15 cellular contexts compared by ENCODE assay signal in genomic region chr10:24277277-24277676, GRCh38.
DNase-seq lines count a peak whose midpoint lies in the region; ATAC-seq and TF ChIP-seq lines count a peak whose summit lies in the region.
"Had no signal": no experiment of that assay in that cellular context is flagged by ENCODE, and none has a peak within 500 bp of the region (broad histone marks: within the 10 kb centered on the region; RNA-seq: fewer than 3 reads in every experiment).

No MANE protein-coding gene starts in this region.

- H3K56ac ChIP-seq in H9 (ENCODE audit: insufficient read length, low read depth, low read length), result no peak overlapping the region

- H2BK15ac ChIP-seq in H9 (ENCODE audit: low read depth, low read length), result no peak overlapping the region

- no peak overlapping the region for H2BK120ac ChIP-seq in H9 (ENCODE audit: low read depth, low read length, poor library complexity, severe bottlenecking)
- peak overlapping the region; percentile 36 for H2BK120ac ChIP-seq in trophoblast cell (ENCODE audit: insufficient read depth, low read length, poor library complexity)

- no peak overlapping the region for H3K14ac ChIP-seq in H9 (ENCODE audit: insufficient read depth, low read length)
- H3K14ac ChIP-seq in trophoblast cell (ENCODE audit: low read length), result peak overlapping the region; percentile 53

- H3K79me2 ChIP-seq in H9 (ENCODE audit: insufficient read depth, low read length) (no peaks in the 10 kb centered on the region), trophoblast cell (ENCODE audit: control insufficient read depth, insufficient read depth, low read length, poor library complexity) (peaks cover 7% of the 10 kb centered on the region)

- no peak overlapping the region for H3T11ph ChIP-seq in H9 (ENCODE audit: low read length)

- H4K12ac ChIP-seq in trophoblast cell (ENCODE audit: low read depth, low read length), result no peak overlapping the region

- H3K4me3 ChIP-seq in adrenal gland (no peak overlapping the region), trophoblast cell (ENCODE audit: low read depth, low read length) (no peak overlapping the region), thyroid gland (replicated peaks in 1 of 3) (no peak overlapping the region), body of pancreas (no peak overlapping the region)
- H3K4me3 ChIP-seq: K562 had no signal

- H3K18ac ChIP-seq in H9 (ENCODE audit: insufficient read length, low read depth, low read length) (no peak overlapping the region), trophoblast cell (ENCODE audit: low read length) (peak overlapping the region; percentile 25)

- no peak overlapping the region for H3K27ac ChIP-seq in H9 (ENCODE audit: insufficient read length, low read depth, low read length)
- H3K27ac ChIP-seq in adrenal gland, result peak overlapping the region; percentile 61 to 92 (median 86)
- H3K27ac ChIP-seq in trophoblast cell (ENCODE audit: low read depth, low read length), result peak overlapping the region; percentile 20
- H3K27ac ChIP-seq in thyroid gland, result peak overlapping the region; percentile 37 to 72 (median 68)
- no peak overlapping the region for H3K27ac ChIP-seq in body of pancreas

- DNase-seq in H9, result no peak
- no peak for DNase-seq in adrenal gland
- DNase-seq in trophoblast cell, result no peak
- no peak for DNase-seq in thyroid gland
- DNase-seq in NCI-H345 treated with DMSO at 0.1 percent for 48 hours (lab: John Stamatoyannopoulos, UW; ENCODE audit: unreplicated experiment), result no peak
- no peak for DNase-seq in stimulated activated naive CD4-positive, alpha-beta T cell (lab: John Stamatoyannopoulos, UW)
- DNase-seq in body of pancreas, result no peak
- DNase-seq: COR-L47, DMS153, MV-4-11, NCI-H1930, NCI-H446, NCI-H748 treated with DMSO at 0.1 percent for 48 hours, OCI-M1 had no signal

- H4K8ac ChIP-seq in H9 (replicated peaks; ENCODE audit: insufficient read length, low read depth, low read length), result no peak overlapping the region
- peak overlapping the region; percentile 53 for H4K8ac ChIP-seq in trophoblast cell (ENCODE audit: low read depth, low read length)

- H3K27me3 ChIP-seq in H9 (ENCODE audit: insufficient read depth, low read length) (no peaks in the 10 kb centered on the region), adrenal gland (no peaks in the 10 kb centered on the region), trophoblast cell (ENCODE audit: insufficient read depth, low read length) (no peaks in the 10 kb centered on the region), thyroid gland (no peaks in the 10 kb centered on the region), body of pancreas (no peaks in the 10 kb centered on the region)

- H2BK12ac ChIP-seq in H9 (ENCODE audit: insufficient read length, low read depth, low read length), result no peak overlapping the region
- peak overlapping the region; percentile 37 for H2BK12ac ChIP-seq in trophoblast cell (ENCODE audit: low read length)

- ATAC-seq in body of pancreas, result no peak
- ATAC-seq: K562 had no signal

- H4K20me1 ChIP-seq in H9 (ENCODE audit: control insufficient read depth, insufficient read depth, insufficient read length), result no peaks in the 10 kb centered on the region

- H3K9ac ChIP-seq in H9 (ENCODE audit: extremely low read depth, insufficient read length, low read length), result no peak overlapping the region
- peak overlapping the region; percentile 23 for H3K9ac ChIP-seq in trophoblast cell (ENCODE audit: low read length)

- H3K27ac Mint-ChIP-seq in H9, result peak overlapping the region in 2 of 3 experiments; percentile 52 to 62; a peak in 3 of 7 replicates

- H2AK5ac ChIP-seq in H9 (ENCODE audit: insufficient read length, low read length) (no peak overlapping the region), trophoblast cell (ENCODE audit: low read length) (no peak overlapping the region)

- H4K5ac ChIP-seq in H9 (ENCODE audit: insufficient read length, low read depth, low read length), result no peak overlapping the region

- H3K23me2 ChIP-seq in H9 (ENCODE audit: insufficient read length, low read depth, low read length, poor library complexity, severe bottlenecking), result no peaks in the 10 kb centered on the region

- H3K36me3 Mint-ChIP-seq in H9 (ENCODE audit: insufficient read depth in 1 of 3, low read depth in 3 of 3), result peaks cover 8 to 15% (median 9%) of the 10 kb centered on the region in 3 experiments

- H2AFZ ChIP-seq in H9 (ENCODE audit: low read length), result no peak overlapping the region
- no peak overlapping the region for H2AFZ ChIP-seq in trophoblast cell (ENCODE audit: insufficient read depth, low read length, poor library complexity)

- peaks cover 3 to 5% of the 10 kb centered on the region in 2 experiments for H3K4me1 Mint-ChIP-seq in H9

- TF ChIP-seq CTCF in H9 (conservative IDR thresholded peaks at IDR 0.05), result no peak
- no peak for TF ChIP-seq CTCF in adrenal gland (IDR thresholded peaks at IDR 0.05)
- no peak for TF ChIP-seq CTCF in thyroid gland (IDR thresholded peaks at IDR 0.05)
- TF ChIP-seq CTCF in body of pancreas (IDR thresholded peaks at IDR 0.05), result no peak

- H3K4ac ChIP-seq in H9 (ENCODE audit: low read depth, low read length) (no peak overlapping the region), trophoblast cell (ENCODE audit: low read depth, low read length) (peak overlapping the region; percentile 92)

- no peak overlapping the region for H2BK5ac ChIP-seq in H9 (ENCODE audit: insufficient read length, low read length)
- H2BK5ac ChIP-seq in trophoblast cell (ENCODE audit: low read depth, low read length, poor library complexity), result peak overlapping the region; percentile 77

- H3K4me3 Mint-ChIP-seq in H9, result no peak overlapping the region

- no peaks in the 10 kb centered on the region for H3K36me3 ChIP-seq in adrenal gland (replicated peaks in 1 of 2)
- peaks cover 8 to 11% of the 10 kb centered on the region in 2 experiments for H3K36me3 ChIP-seq in trophoblast cell (ENCODE audit: control insufficient read depth in 1 of 2, insufficient read depth in 2 of 2, low read length in 2 of 2)
- H3K36me3 ChIP-seq in thyroid gland, result no peaks in the 10 kb centered on the region
- no peaks in the 10 kb centered on the region for H3K36me3 ChIP-seq in body of pancreas (replicated peaks in 1 of 2; ENCODE audit: insufficient read depth in 1 of 2, low read depth in 2 of 2)

- H3K27me3 Mint-ChIP-seq in H9 (ENCODE audit: low read depth), result no peaks in the 10 kb centered on the region

- no peak overlapping the region for H3K23ac ChIP-seq in H9 (ENCODE audit: insufficient read length, low read depth, low read length)
- H3K23ac ChIP-seq in trophoblast cell (ENCODE audit: low read length), result no peak overlapping the region

- no peak for TF ChIP-seq POLR2A in adrenal gland (IDR thresholded peaks at IDR 0.05)
- no peak for TF ChIP-seq POLR2A in thyroid gland (IDR thresholded peaks at IDR 0.05)
- no peak for TF ChIP-seq POLR2A in body of pancreas (IDR thresholded peaks at IDR 0.05)

- H3K9me3 ChIP-seq in H9 (ENCODE audit: control insufficient read depth, low read depth, low read length) (no peaks in the 10 kb centered on the region), adrenal gland (replicated peaks in 1 of 3) (no peaks in the 10 kb centered on the region), trophoblast cell (ENCODE audit: insufficient read depth, low read depth, low read length) (no peaks in the 10 kb centered on the region), thyroid gland (no peaks in the 10 kb centered on the region), body of pancreas (no peaks in the 10 kb centered on the region)

- H3K4me2 ChIP-seq in H9 (ENCODE audit: insufficient read depth, insufficient read length, low read length) (no peak overlapping the region), trophoblast cell (ENCODE audit: low read length) (no peak overlapping the region)

- H4K91ac ChIP-seq in H9 (ENCODE audit: insufficient read length, low read depth, low read length), result no peak overlapping the region
- H4K91ac ChIP-seq in trophoblast cell (ENCODE audit: low read depth, low read length), result no peak overlapping the region

- peaks cover 4 to 5% of the 10 kb centered on the region in 2 experiments; a peak in 3 of 5 replicates for H3K9me3 Mint-ChIP-seq in H9

- H3K79me1 ChIP-seq in H9 (ENCODE audit: insufficient read depth, low read depth, low read length, poor library complexity, severe bottlenecking) (no peaks in the 10 kb centered on the region), trophoblast cell (ENCODE audit: low read length) (no peaks in the 10 kb centered on the region)

- intact Hi-C loops in adrenal gland (cut with DNase I), result no loop called here
- intact Hi-C loops in thyroid gland (cut with DNase I), result no loop called here
- intact Hi-C loops in body of pancreas (cut with DNase I), result no loop called here

- H3K4me1 ChIP-seq in H9 (ENCODE audit: insufficient read depth, low read length) (no peaks in the 10 kb centered on the region), adrenal gland (replicated peaks in 1 of 2) (peaks cover 19 to 23% of the 10 kb centered on the region in 2 donors), trophoblast cell (ENCODE audit: control insufficient read depth in 1 of 2, insufficient read depth in 2 of 2, low read length in 2 of 2) (peaks cover 10 to 11% of the 10 kb centered on the region in 2 experiments), thyroid gland (peaks cover 16 to 17% of the 10 kb centered on the region in 2 donors), body of pancreas (no peaks in the 10 kb centered on the region)

- no CpG with 5 or more reads among the region's 3 CpGs for WGBS in H9 (ENCODE audit: extremely low coverage, insufficient read length, low lambda C conversion rate)
- WGBS in adrenal gland, 4 donors, result 80 to 94% (median 90%) methylated on average over 1 to 3 of the region's 3 CpGs
- WGBS in trophoblast cell (ENCODE audit: extremely low coverage, insufficient coverage, insufficient read length), result no CpG with 5 or more reads among the region's 3 CpGs
- WGBS in thyroid gland, 2 donors, result 92 to 94% methylated on average over 3 of the region's 3 CpGs
- WGBS in body of pancreas, 2 donors, result 91 to 97% methylated on average over 3 of the region's 3 CpGs

- H2BK20ac ChIP-seq in H9 (ENCODE audit: low read depth, low read length, poor library complexity, severe bottlenecking), result no peak overlapping the region

Comparison
In these comparisons a context has a peak if more than half of its experiments do, and no peak if none do; other contexts are left out.
1. H3K27ac ChIP-seq: peak in adrenal gland (5 of 5), trophoblast cell (single experiment) and thyroid gland (3 of 3); none in H9 (single experiment) and body of pancreas (0 of 4).